1 cellular context compared by ENCODE assay signal in the genomic region with DNA sequence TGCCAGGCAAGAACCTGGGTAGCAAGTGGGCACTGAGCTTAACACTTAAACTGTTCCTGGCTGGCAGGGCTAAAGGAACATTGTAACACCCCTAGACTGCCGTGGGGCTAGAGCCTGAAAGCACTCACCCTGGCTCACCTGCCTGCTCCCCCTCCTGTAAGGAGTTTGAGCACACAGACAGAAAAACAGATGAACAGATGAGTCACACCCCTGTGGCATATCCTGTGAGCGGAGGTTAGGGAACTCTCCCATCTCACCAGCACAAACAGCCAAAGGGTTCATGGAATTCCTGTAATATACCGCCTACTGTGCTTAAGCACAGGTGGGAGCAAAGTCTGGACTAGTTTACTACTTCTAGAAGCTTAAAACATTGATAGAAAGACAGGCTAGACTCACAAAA.
TF ChIP-seq lines count a peak whose summit lies in the region.

No MANE protein-coding gene starts in this region.

TF ChIP-seq in IMR-90, 13 proteins besides CTCF, POLR2A, EP300 and RAD21 (continued from another document):
- TF ChIP-seq SMC3 (IDR thresholded peaks at IDR 0.05; ENCODE audit: low read depth, low read length) (no peak), MXI1 (IDR thresholded peaks at IDR 0.05; ENCODE audit: borderline replicate concordance, low read depth, low read length) (no peak), CEBPB (IDR thresholded peaks at IDR 0.05; ENCODE audit: low read depth, low read length) (no peak), BHLHE40 (IDR thresholded peaks at IDR 0.05; ENCODE audit: low read depth, low read length) (no peak), RCOR1 (IDR thresholded peaks at IDR 0.05; ENCODE audit: insufficient replicate concordance, low read length) (no peak), RFX5 (IDR thresholded peaks at IDR 0.05; ENCODE audit: low read depth, low read length) (no peak), CHD1 (IDR thresholded peaks at IDR 0.05; ENCODE audit: low read depth, low read length) (no peak), ELK1 (IDR thresholded peaks at IDR 0.05; ENCODE audit: borderline replicate concordance, low read depth, low read length) (no peak), MAZ (IDR thresholded peaks at IDR 0.05; ENCODE audit: borderline replicate concordance, low read depth, low read length) (no peak), FOS (IDR thresholded peaks at IDR 0.05; ENCODE audit: low read depth, low read length) (no peak)
- TF ChIP-seq, protein P1, sequence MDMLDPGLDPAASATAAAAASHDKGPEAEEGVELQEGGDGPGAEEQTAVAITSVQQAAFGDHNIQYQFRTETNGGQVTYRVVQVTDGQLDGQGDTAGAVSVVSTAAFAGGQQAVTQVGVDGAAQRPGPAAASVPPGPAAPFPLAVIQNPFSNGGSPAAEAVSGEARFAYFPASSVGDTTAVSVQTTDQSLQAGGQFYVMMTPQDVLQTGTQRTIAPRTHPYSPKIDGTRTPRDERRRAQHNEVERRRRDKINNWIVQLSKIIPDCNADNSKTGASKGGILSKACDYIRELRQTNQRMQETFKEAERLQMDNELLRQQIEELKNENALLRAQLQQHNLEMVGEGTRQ (IDR thresholded peaks at IDR 0.05; ENCODE audit: low read depth, low read length), result no peak
